Comparison of ENCODE assay signal across 8 cellular contexts in the genomic region with DNA sequence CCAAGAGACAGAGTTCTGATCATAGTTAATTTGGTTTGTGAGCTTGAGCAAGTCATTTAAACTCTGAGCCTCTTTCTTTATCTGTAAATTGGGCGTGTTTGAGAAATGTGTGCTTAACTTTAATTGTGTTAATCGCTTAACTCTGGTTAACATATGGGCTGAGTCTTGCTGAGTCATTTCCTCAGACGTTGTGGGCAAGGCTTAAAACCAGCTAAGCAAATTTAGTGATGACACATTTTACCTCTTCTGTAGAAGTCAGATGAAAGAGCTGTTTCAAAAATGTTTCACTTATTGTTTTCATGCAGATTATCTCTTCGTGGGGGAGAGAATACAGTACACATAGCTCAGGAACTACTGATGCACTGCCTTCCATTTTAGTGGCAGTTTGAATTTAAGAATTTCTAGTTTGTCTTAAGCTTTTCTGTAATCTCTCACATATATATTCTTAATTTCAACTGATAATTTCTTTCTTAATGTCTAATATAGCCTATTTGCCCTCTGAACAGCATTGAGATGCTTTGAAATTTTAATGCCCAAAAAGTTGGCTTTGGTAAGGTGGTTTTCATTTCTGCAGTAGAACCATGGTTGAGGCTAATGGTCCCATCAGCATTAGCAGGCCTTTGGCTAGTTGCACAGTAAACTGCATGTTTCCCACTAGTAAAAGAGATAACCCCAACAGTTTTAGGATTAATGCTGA. TPM values are rescaled to one million over a fixed set of nuclear protein-coding genes. Genes with fewer than 3 reads are reported as not detected.
DNase-seq lines count a peak whose midpoint lies in the region; ATAC-seq, FAIRE-seq and TF ChIP-seq lines count a peak whose summit lies in the region.

No MANE protein-coding gene starts in this region.

- no peak overlapping the region for H3K4me3 Mint-ChIP-seq in dendritic cell treated with granulocyte-macrophage colony-stimulating factor and Interleukin-4, amounts not matched to agents 40 ng/mL and 50 ng/mL, for 4 days

- no peaks in the 10 kb centered on the region for H3K9me3 ChIP-seq in pancreas

- H3K4me1 Mint-ChIP-seq in dendritic cell treated with granulocyte-macrophage colony-stimulating factor and Interleukin-4, amounts not matched to agents 40 ng/mL and 50 ng/mL, for 4 days (ENCODE audit: low read depth) = peaks cover 55% of the 10 kb centered on the region

- no peak for FAIRE-seq in pancreas (lab: Jason Lieb, UNC)

- WGBS in pancreas, 2 donors = 20% methylated on average over 4 of the region's 4 CpGs
- WGBS in lower leg skin, 2 donors = 7 to 11% methylated on average over 4 of the region's 4 CpGs

- no peaks in the 10 kb centered on the region for H3K9me3 Mint-ChIP-seq in dendritic cell treated with granulocyte-macrophage colony-stimulating factor and Interleukin-4, amounts not matched to agents 40 ng/mL and 50 ng/mL, for 4 days

- H3K27me3 Mint-ChIP-seq in dendritic cell treated with granulocyte-macrophage colony-stimulating factor and Interleukin-4, amounts not matched to agents 40 ng/mL and 50 ng/mL, for 4 days = no peaks in the 10 kb centered on the region

- DNase-seq in DMS53 (lab: John Stamatoyannopoulos, UW) = peak; percentile 68
- DNase-seq in SW 1271 (lab: John Stamatoyannopoulos, UW) = peak; percentile 24 to 83
- no peak for DNase-seq in pancreas
- no peak for DNase-seq in H7
- DNase-seq in lower leg skin (ENCODE audit: low spot score in 2 of 2) = no peak

- peaks cover 31% of the 10 kb centered on the region for H3K36me3 Mint-ChIP-seq in dendritic cell treated with granulocyte-macrophage colony-stimulating factor and Interleukin-4, amounts not matched to agents 40 ng/mL and 50 ng/mL, for 4 days (ENCODE audit: low read depth)

- TF ChIP-seq POLR2A in lower leg skin (IDR thresholded peaks at IDR 0.05) = no peak

- ATAC-seq in GM19463 (IDR thresholded peaks at IDR 0.05; ENCODE audit: unreplicated experiment) = peak; percentile 84
- peak; percentile 77 for ATAC-seq in HG03520 (IDR thresholded peaks at IDR 0.05; ENCODE audit: unreplicated experiment)
- peak; percentile 69 to 83 (median 73) for ATAC-seq in pancreas

- no peak overlapping the region for H3K27ac ChIP-seq in pancreas

- no peaks in the 10 kb centered on the region for H3K27me3 ChIP-seq in pancreas
- H3K27me3 ChIP-seq in H7 (ENCODE audit: control insufficient read depth, insufficient read depth, low read length) = no peaks in the 10 kb centered on the region

- peaks cover 0 to 18% (median 16%) of the 10 kb centered on the region in 3 donors for H3K4me1 ChIP-seq in pancreas

- H3K36me3 ChIP-seq in pancreas = no peaks in the 10 kb centered on the region
- H3K36me3 ChIP-seq in H7 (replicated peaks; ENCODE audit: control insufficient read depth, insufficient read depth, low read length) = no peaks in the 10 kb centered on the region

- TF ChIP-seq CTCF in pancreas (IDR thresholded peaks at IDR 0.05) (no peak), lower leg skin (IDR thresholded peaks at IDR 0.05) (no peak)

- H3K27ac Mint-ChIP-seq in dendritic cell treated with granulocyte-macrophage colony-stimulating factor and Interleukin-4, amounts not matched to agents 40 ng/mL and 50 ng/mL, for 4 days = peak overlapping the region; percentile 76

- intact Hi-C loops in dendritic cell treated with granulocyte-macrophage colony-stimulating factor and Interleukin-4, amounts not matched to agents 40 ng/mL and 50 ng/mL, for 4 days (cut with micrococcal nuclease) = no loop called here
- intact Hi-C loops in pancreas (cut with DNase I) (no loop called here), lower leg skin (cut with DNase I; ENCODE audit: low total_unique reads) (no loop called here)

- H3K4me3 ChIP-seq in pancreas = no peak overlapping the region
- H3K4me3 ChIP-seq in H7 (ENCODE audit: insufficient read depth, low read depth, low read length) = no peak overlapping the region
- no peak overlapping the region for H3K4me3 ChIP-seq in lower leg skin (ENCODE audit: low read depth, poor library complexity, severe bottlenecking)

RNA-seq across cellular contexts. Expression of a gene that starts 34.9 kb away (rescaled TPM):
- total RNA-seq in pancreas (10 to 100 TPM; 27.4 to 62.9 (median 50.0) TPM), lower leg skin (100 to 1,000 TPM; 125 to 228 (median 184) TPM)
- 10 to 100 TPM; 16.5 to 29.1 TPM for polyA plus RNA-seq in pancreas
- 92.6 and 101 TPM in 2 replicates for total RNA-seq in H7 (2014; rRNA removed; shearing (Covaris generic))

Comparison
In these comparisons a context has a peak if more than half of its experiments do, and no peak if none do; other contexts are left out.
1. DNase-seq: peak in DMS53 (single experiment) and SW 1271 (2 of 2); none in pancreas (0 of 6), H7 (single experiment) and lower leg skin (0 of 2).
2. Peak in every context shown above with its lines, with median percentiles within 50 percentile points of each other: ATAC-seq.